10 cellular contexts compared by ENCODE assay signal in the genomic region with DNA sequence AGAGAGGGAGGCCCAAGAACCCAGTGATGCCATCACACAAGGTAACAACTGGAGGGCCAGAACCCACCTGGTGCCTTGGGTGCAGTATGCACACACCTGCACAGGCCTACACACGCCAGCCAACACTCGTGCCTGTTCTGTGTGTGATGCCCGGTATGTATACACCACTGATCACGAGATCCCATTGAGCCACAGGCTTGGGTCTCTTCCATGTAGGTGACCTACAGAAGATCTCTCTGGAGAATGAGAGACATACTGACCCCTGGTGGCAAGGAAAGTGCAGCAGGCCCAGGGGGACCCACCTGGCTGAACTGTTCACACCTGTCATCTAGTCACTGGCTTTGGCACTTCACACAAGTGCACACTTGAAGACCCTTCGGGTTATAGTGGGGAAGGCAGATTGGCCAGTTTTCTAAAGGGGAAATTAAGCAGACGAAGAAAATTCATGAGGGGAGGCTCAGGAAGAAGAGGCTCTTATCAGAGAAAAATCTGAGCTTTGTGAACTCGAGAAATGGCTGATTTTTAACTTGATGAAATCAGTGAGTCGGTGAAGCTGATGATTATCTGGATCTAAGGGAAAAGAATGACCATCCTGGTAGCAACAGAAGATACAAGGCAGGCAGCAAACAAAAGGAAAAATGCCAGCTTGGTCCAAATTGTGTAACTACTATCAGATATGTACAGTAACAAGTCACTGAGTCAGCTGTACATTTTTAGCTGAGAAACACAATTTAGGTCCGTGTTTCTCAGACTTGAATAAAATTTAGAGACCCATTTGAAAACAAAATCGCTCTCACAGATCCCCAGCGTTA.
A peak's percentile ranks its signal among the peaks of the same experiment; 100 is the strongest.
DNase-seq lines count a peak whose midpoint lies in the region; ATAC-seq, FAIRE-seq and TF ChIP-seq lines count a peak whose summit lies in the region.
"Had no signal": no experiment of that assay in that cellular context is flagged by ENCODE, and none has a peak within 500 bp of the region (broad histone marks: within the 10 kb centered on the region; RNA-seq: fewer than 3 reads in every experiment).

No MANE protein-coding gene starts in this region.

- no peaks in the 10 kb centered on the region for H3K4me1 ChIP-seq in pancreas

- WGBS in pancreas, 2 donors, result 53% methylated on average over 11 of the region's 11 CpGs

- H3K4me1 Mint-ChIP-seq in Calu3 (ENCODE audit: low read depth, unreplicated experiment), result peaks cover 8% of the 10 kb centered on the region

- TF ChIP-seq CTCF in Calu3 (IDR thresholded peaks at IDR 0.05; ENCODE audit: unreplicated experiment) (peak; percentile 37), epithelial cell of esophagus (IDR thresholded peaks at IDR 0.05; ENCODE audit: insufficient read depth, low read depth, low read length, missing control alignments) (peak; percentile 66), pancreas (IDR thresholded peaks at IDR 0.05) (peak; percentile 52 to 83 (median 72))

- FAIRE-seq in pancreas (lab: Jason Lieb, UNC), result no peak

- ATAC-seq in GM21717 (IDR thresholded peaks at IDR 0.05; ENCODE audit: unreplicated experiment) (peak; percentile 48), pancreas (peak; percentile 86 to 97 (median 92)), HG03175 (IDR thresholded peaks at IDR 0.05; ENCODE audit: unreplicated experiment) (no peak), GM19455 (IDR thresholded peaks at IDR 0.05; ENCODE audit: unreplicated experiment) (no peak)

- intact Hi-C loops in Calu3 (cut with micrococcal nuclease; ENCODE audit: unreplicated experiment) (loop anchor here (2.0 to 10.0 kb wide), 4 partner anchors 117 to 283 kb away; a partner anchor contains a TSS), pancreas (cut with DNase I) (loop anchor here in 1 of 3 donors (5.0 kb wide), 1 partner anchor 170 kb away; no protein-coding TSS in a partner anchor)

- CTCF ChIA-PET in Calu3 (lab: Charles Lee), result interaction anchor here (1.4 kb wide), 1 partner anchor 171 kb away, joined by 10 read pairs; no protein-coding TSS in a partner anchor

- no peaks in the 10 kb centered on the region for H3K27me3 Mint-ChIP-seq in Calu3 (ENCODE audit: unreplicated experiment)
- H3K27me3 Mint-ChIP-seq: IgD-negative memory B cell had no signal

- no peaks in the 10 kb centered on the region for H3K36me3 Mint-ChIP-seq in Calu3 (ENCODE audit: insufficient read depth, unreplicated experiment)
- H3K36me3 Mint-ChIP-seq: IgD-negative memory B cell had no signal

- no peaks in the 10 kb centered on the region for H3K9me3 Mint-ChIP-seq in Calu3 (ENCODE audit: low read depth, unreplicated experiment)
- H3K9me3 Mint-ChIP-seq: IgD-negative memory B cell had no signal

- H3K4me3 ChIP-seq in epithelial cell of esophagus (ENCODE audit: low read length) (no peak overlapping the region), pancreas (no peak overlapping the region)

- no peak overlapping the region for H3K27ac ChIP-seq in pancreas
- H3K27ac ChIP-seq: neutrophil had no signal

- DNase-seq in Calu3 (peak; percentile 73), NCI-H187 (lab: John Stamatoyannopoulos, UW) (peak; percentile 62 to 64), epithelial cell of esophagus (ENCODE audit: low read depth) (peak; percentile 56), pancreas (peak; percentile 65 to 80 (median 72))
- DNase-seq in activated CD4-positive, alpha-beta T cell treated with anti-CD3 and anti-CD28 coated beads, Interleukin-2, amount 50 U/mL, for 48 hours, result peak; percentile 43 to 63

- H3K36me3 ChIP-seq in pancreas, result peaks cover 0 to 16% (median 0%) of the 10 kb centered on the region in 3 donors
- H3K36me3 ChIP-seq: neutrophil had no signal

- no peak overlapping the region for H3K4me3 Mint-ChIP-seq in Calu3 (ENCODE audit: low read depth, unreplicated experiment)
- H3K4me3 Mint-ChIP-seq: IgD-negative memory B cell had no signal

- no TSS peak for BruUV-seq in Calu3 (replicated peaks; lab: Mats Ljungman, UMichigan)

- peak overlapping the region; percentile 19 for H3K27ac Mint-ChIP-seq in Calu3 (ENCODE audit: unreplicated experiment)
- H3K27ac Mint-ChIP-seq: IgD-negative memory B cell had no signal

- no peaks in the 10 kb centered on the region for H3K9me3 ChIP-seq in pancreas
- H3K9me3 ChIP-seq: neutrophil had no signal

- no peaks in the 10 kb centered on the region for H3K27me3 ChIP-seq in pancreas
- H3K27me3 ChIP-seq: neutrophil had no signal

Comparison
In these comparisons a context has a peak if more than half of its experiments do, and no peak if none do; other contexts are left out.
1. ATAC-seq: peak in GM21717 (single experiment) and pancreas (4 of 4); none in HG03175 (single experiment) and GM19455 (single experiment).
2. Peak in every context shown above with its lines, with median percentiles within 50 percentile points of each other: DNase-seq and CTCF ChIP-seq.